ENCODE assay signal across 8 cellular contexts in genomic region chr4:185004562-185005208, GRCh38. TPM values are rescaled to one million over a fixed set of nuclear protein-coding genes. Genes with fewer than 3 reads are reported as not detected.
DNase-seq lines count a peak whose midpoint lies in the region; ATAC-seq lines count a peak whose summit lies in the region.

No MANE protein-coding gene starts in this region.

- peak overlapping the region; percentile 66 for H4K8ac ChIP-seq in neuronal stem cell (ENCODE audit: low read depth, low read length)

- no peaks in the 10 kb centered on the region for H3K79me1 ChIP-seq in neuronal stem cell (ENCODE audit: low read depth, low read length)

- peak overlapping the region in 1 of 2 donors; percentile 72 for H3K4me3 ChIP-seq in neuronal stem cell (ENCODE audit: low read length in 2 of 2)

- H3K27ac ChIP-seq in neuronal stem cell (replicated peaks; ENCODE audit: low read length) = no peak overlapping the region

- H3K23ac ChIP-seq in neuronal stem cell (ENCODE audit: low read depth, low read length, poor library complexity) = no peak overlapping the region

- no peaks in the 10 kb centered on the region for H3K36me3 ChIP-seq in neuronal stem cell (replicated peaks in 1 of 2; ENCODE audit: control insufficient read depth in 2 of 2, insufficient read depth in 2 of 2, low read length in 2 of 2)

- H2BK15ac ChIP-seq in neuronal stem cell (ENCODE audit: low read length) = peak overlapping the region; percentile 79

- peak overlapping the region; percentile 47 for H2BK12ac ChIP-seq in neuronal stem cell (ENCODE audit: low read length)

- H3K27me3 ChIP-seq in neuronal stem cell (ENCODE audit: control insufficient read depth in 3 of 3, insufficient read depth in 3 of 3, low read depth in 1 of 3, low read length in 3 of 3) = peaks cover 0 to 28% (median 14%) of the 10 kb centered on the region in 3 experiments

- peak overlapping the region; percentile 73 for H2AFZ ChIP-seq in neuronal stem cell (ENCODE audit: low read length)

- H3K9ac ChIP-seq in neuronal stem cell (ENCODE audit: low read depth, low read length, poor library complexity) = peak overlapping the region; percentile 64

- H3K14ac ChIP-seq in neuronal stem cell (ENCODE audit: low read length) = peak overlapping the region; percentile 10

- H4K91ac ChIP-seq in neuronal stem cell (ENCODE audit: low read depth, low read length, poor library complexity) = no peak overlapping the region

- DNase-seq in NCI-H510A (lab: John Stamatoyannopoulos, UW) = peak; percentile 38
- peak; percentile 40 for DNase-seq in epidermal melanocyte (ENCODE audit: insufficient read length, low spot score)
- no peak for DNase-seq in neuronal stem cell (ENCODE audit: low spot score)
- no peak for DNase-seq in T-helper 2 cell
- DNase-seq in EL = no peak
- DNase-seq in glomerular visceral epithelial cell (ENCODE audit: extremely low spot score) = no peak

- H3K4me1 ChIP-seq in neuronal stem cell (ENCODE audit: control insufficient read depth in 2 of 2, insufficient read depth in 1 of 2, low read depth in 1 of 2, low read length in 2 of 2) = peaks cover 0 to 2% of the 10 kb centered on the region in 2 donors

- no peak overlapping the region for H2AK5ac ChIP-seq in neuronal stem cell (ENCODE audit: low read depth, low read length)

- no peak overlapping the region for H2BK5ac ChIP-seq in neuronal stem cell (ENCODE audit: low read length)

- H3K4ac ChIP-seq in neuronal stem cell (ENCODE audit: low read length) = no peak overlapping the region

- no CpG with 5 or more reads among the region's 22 CpGs for WGBS in neuronal stem cell (ENCODE audit: extremely low coverage in 2 of 2, insufficient read length in 2 of 2, insufficient replicate concordance in 1 of 2), 2 donors

- H2BK120ac ChIP-seq in neuronal stem cell (ENCODE audit: low read depth, low read length) = no peak overlapping the region

- ATAC-seq in GM18519 (IDR thresholded peaks at IDR 0.05; ENCODE audit: low FRiP score, unreplicated experiment) (peak; percentile 13), HG02759 (IDR thresholded peaks at IDR 0.05; ENCODE audit: unreplicated experiment) (peak; percentile 42)

- no peaks in the 10 kb centered on the region for H3K9me3 ChIP-seq in neuronal stem cell (replicated peaks in 1 of 2; ENCODE audit: control insufficient read depth in 2 of 2, insufficient read depth in 1 of 2, low read depth in 1 of 2, low read length in 2 of 2)

- peak overlapping the region; percentile 68 for H3K4me2 ChIP-seq in neuronal stem cell (ENCODE audit: insufficient read depth, low read length, poor library complexity, severe bottlenecking)

- H3K18ac ChIP-seq in neuronal stem cell (ENCODE audit: low read length) = peak overlapping the region; percentile 88

RNA-seq across cellular contexts. Expression of gene HELT, which starts 13.6 kb away (rescaled TPM):
- not detected for polyA plus RNA-seq in neuronal stem cell (2013, experiment 1 of 2)
- not detected for polyA plus RNA-seq in neuronal stem cell (2013, experiment 2 of 2)

Comparison
In these comparisons a context has a peak if more than half of its experiments do, and no peak if none do; other contexts are left out.
1. DNase-seq: peak in NCI-H510A (single experiment) and epidermal melanocyte (single experiment); none in neuronal stem cell (single experiment), T-helper 2 cell (0 of 5), EL (single experiment) and glomerular visceral epithelial cell (single experiment).